Comparison of ENCODE assay signal across 19 cellular contexts in genomic region chr13:76730220-76730619, GRCh38.
DNase-seq lines count a peak whose midpoint lies in the region; ATAC-seq and TF ChIP-seq lines count a peak whose summit lies in the region.
"Had no signal": no experiment of that assay in that cellular context is flagged by ENCODE, and none has a peak within 500 bp of the region (broad histone marks: within the 10 kb centered on the region; RNA-seq: fewer than 3 reads in every experiment).

No MANE protein-coding gene starts in this region.

- peaks cover 0 to 23% (median 5%) of the 10 kb centered on the region in 12 donors for H3K4me1 ChIP-seq in heart left ventricle
- H3K4me1 ChIP-seq: BLaER1, SJCRH30 had no signal

- DNase-seq in heart left ventricle (no peak), Right ventricle myocardium superior (no peak), cardiac fibroblast (ENCODE audit: low read depth in 2 of 2) (peak; percentile 35 to 70), glomerular endothelial cell (ENCODE audit: extremely low read depth, low read depth, low spot score) (peak; percentile 69), stromal cell of bone marrow (ENCODE audit: low read depth) (peak; percentile 46), T-helper 2 cell (no peak), H4 (ENCODE audit: low spot score) (no peak), NCI-H1092 (lab: John Stamatoyannopoulos, UW) (no peak)
- DNase-seq: 8988T; CD8-positive, alpha-beta T cell; GDM1; KBM-7; MV-4-11; NCI-H1417 treated with DMSO at 0.1 percent for 48 hours; NCI-H524 treated with DMSO at 0.1 percent for 48 hours; SJCRH30 had no signal

- TF ChIP-seq POLR2A in heart left ventricle (IDR thresholded peaks at IDR 0.05) = no peak

- no peaks in the 10 kb centered on the region for H3K9me3 ChIP-seq in heart left ventricle
- H3K9me3 ChIP-seq: SJCRH30 had no signal

- peak overlapping the region in 11 of 12 donors; percentile 4 to 70 (median 48) for H3K27ac ChIP-seq in heart left ventricle
- H3K27ac ChIP-seq: BLaER1, SJCRH30 had no signal

- no peaks in the 10 kb centered on the region for H3K27me3 ChIP-seq in heart left ventricle
- H3K27me3 ChIP-seq: BLaER1, SJCRH30 had no signal

- intact Hi-C loops in heart left ventricle (cut with DNase I) (no loop called here), Right ventricle myocardium superior (cut with DNase I) (no loop called here)

- H3K4me3 ChIP-seq in heart left ventricle (no peak overlapping the region), cardiac fibroblast (replicated peaks in 1 of 2; ENCODE audit: low read depth in 2 of 2, low read length in 2 of 2) (no peak overlapping the region)
- H3K4me3 ChIP-seq: BLaER1, GM12878, GM23338, SJCRH30 had no signal

- ATAC-seq in heart left ventricle = peak; percentile 26 to 85 (median 54)
- ATAC-seq in Right ventricle myocardium superior (ENCODE audit: poor library complexity) = no peak
- ATAC-seq: CD8-positive, alpha-beta T cell; GM12878; GM23338 had no signal

- TF ChIP-seq CTCF in heart left ventricle (IDR thresholded peaks at IDR 0.05) (no peak), cardiac fibroblast (IDR thresholded peaks at IDR 0.05; ENCODE audit: low read depth, low read length) (no peak)

- no peaks in the 10 kb centered on the region for H3K36me3 ChIP-seq in heart left ventricle
- H3K36me3 ChIP-seq: BLaER1, SJCRH30 had no signal

- 46 to 61% (median 51%) methylated on average over 4 of the region's 4 CpGs for WGBS in heart left ventricle, 4 donors

Comparison
In these comparisons a context has a peak if more than half of its experiments do, and no peak if none do; other contexts are left out.
1. DNase-seq: peak in cardiac fibroblast (2 of 2), glomerular endothelial cell (single experiment) and stromal cell of bone marrow (single experiment); none in heart left ventricle (0 of 5), Right ventricle myocardium superior (single experiment), T-helper 2 cell (0 of 5), H4 (single experiment) and NCI-H1092 (single experiment).